In genomic region chr19:19404879-19405860, GRCh38 we compare ENCODE assay signal across 8 cellular contexts.
DNase-seq lines count a peak whose midpoint lies in the region; ATAC-seq, FAIRE-seq and TF ChIP-seq lines count a peak whose summit lies in the region.

Gene GATAD2A, plus strand, starts transcription at chr19:19405675. Its CDS starts 59,671 bp downstream, at chr19:19465346.

- H3K36me3 ChIP-seq in mucosa of rectum (ENCODE audit: control insufficient read depth in 2 of 2, insufficient read depth in 2 of 2, low read length in 2 of 2) = no peaks in the 10 kb centered on the region

- H3K27ac ChIP-seq in epithelial cell of prostate (peak within 1 kb of the TSS; percentile 86), mucosa of rectum (ENCODE audit: low read depth in 2 of 2, low read length in 2 of 2) (peak within 1 kb of the TSS; percentile 87 to 91)

- H3K27me3 ChIP-seq in mucosa of rectum (ENCODE audit: control insufficient read depth in 2 of 2, insufficient read depth in 2 of 2, low read length in 2 of 2) = no peaks in the 10 kb centered on the region

- peak within 1 kb of the TSS; percentile 77 to 81 for H3K9ac ChIP-seq in mucosa of rectum (ENCODE audit: low read depth in 1 of 2, low read length in 2 of 2)

- H3K9me3 ChIP-seq in mucosa of rectum (ENCODE audit: control insufficient read depth in 2 of 2, low read length in 2 of 2) = no peaks in the 10 kb centered on the region

- TF ChIP-seq CTCF in D721Med (IDR thresholded peaks at IDR 0.05; ENCODE audit: insufficient read depth, missing control alignments) = no peak

- DNase-seq in D721Med (ENCODE audit: insufficient read length, low spot score) (peak; percentile 36), HUDEP-2 (lab: John Stamatoyannopoulos, UW; ENCODE audit: unreplicated experiment in 76 of 76) (peak in 75 of 76 experiments; percentile 74 to 99 (median 95)), OCI-M1 (lab: John Stamatoyannopoulos, UW) (peak; percentile 94), activated T-cell treated with anti-CD3 and anti-CD28 coated beads for 48 hours (ENCODE audit: low read depth) (peak; percentile 89), epithelial cell of prostate (ENCODE audit: low read depth, low spot score) (peak; percentile 62)
- peak; percentile 78 to 85 for DNase-seq in stimulated activated CD8-positive, alpha-beta memory T cell treated with anti-CD3 and anti-CD28 coated beads, Interleukin-4, amount 100 ng/mL, for 4 hours (ENCODE audit: low read depth in 2 of 2, low spot score in 1 of 2)

- peak within 1 kb of the TSS; percentile 71 to 83 for H3K4me3 ChIP-seq in mucosa of rectum (ENCODE audit: low read length in 2 of 2)

- H3K4me1 ChIP-seq in mucosa of rectum (ENCODE audit: control insufficient read depth in 2 of 2, insufficient read depth in 2 of 2, low read length in 2 of 2) = peaks cover 18 to 22% of the 10 kb centered on the region in 2 donors

- ATAC-seq in GM21381 (IDR thresholded peaks at IDR 0.05; ENCODE audit: unreplicated experiment) = peak; percentile 82

- no peak for FAIRE-seq in D721Med (lab: Jason Lieb, UNC)

Comparison
In these comparisons a context has a peak if more than half of its experiments do, and no peak if none do; other contexts are left out.
1. Peak in every context shown above with its lines: DNase-seq, ATAC-seq, H3K4me3 ChIP-seq and H3K27ac ChIP-seq.
2. DNase-seq: peak in every context shown above with its lines; median percentile 95 in HUDEP-2; 94 in OCI-M1; 89 in activated T-cell treated with anti-CD3 and anti-CD28 coated beads for 48 hours; 82 in stimulated activated CD8-positive, alpha-beta memory T cell treated with anti-CD3 and anti-CD28 coated beads, Interleukin-4, amount 100 ng/mL, for 4 hours; 62 in epithelial cell of prostate; 36 in D721Med.